Comparison of ENCODE assay signal across 7 cellular contexts in genomic region chr3:115692887-115693524, GRCh38.
DNase-seq lines count a peak whose midpoint lies in the region; ATAC-seq, FAIRE-seq and TF ChIP-seq lines count a peak whose summit lies in the region.

No MANE protein-coding gene starts in this region.

- H3K27me3 Mint-ChIP-seq in activated naive CD8-positive, alpha-beta T cell treated with anti-CD3 and anti-CD28 coated beads, Interleukin-2, amount 10 ng/mL, durations not matched to agents 7 days and 5 days, result no peaks in the 10 kb centered on the region

- no peak overlapping the region for H3K27ac Mint-ChIP-seq in activated naive CD8-positive, alpha-beta T cell treated with anti-CD3 and anti-CD28 coated beads, Interleukin-2, amount 10 ng/mL, durations not matched to agents 7 days and 5 days

- peak; percentile 95 for ATAC-seq in HG02623 (IDR thresholded peaks at IDR 0.05; ENCODE audit: unreplicated experiment)
- peak; percentile 72 for ATAC-seq in activated naive CD8-positive, alpha-beta T cell treated with anti-CD3 and anti-CD28 coated beads, Interleukin-2, amount 10 ng/mL, durations not matched to agents 7 days and 5 days (ENCODE audit: low read depth)
- ATAC-seq in left cardiac atrium, result peak; percentile 96 to 97

- H3K36me3 Mint-ChIP-seq in activated naive CD8-positive, alpha-beta T cell treated with anti-CD3 and anti-CD28 coated beads, Interleukin-2, amount 10 ng/mL, durations not matched to agents 7 days and 5 days, result no peaks in the 10 kb centered on the region

- TF ChIP-seq POLR2A in GM12891 (IDR thresholded peaks at IDR 0.05; ENCODE audit: low read depth, low read length), result no peak

- H3K9me3 Mint-ChIP-seq in activated naive CD8-positive, alpha-beta T cell treated with anti-CD3 and anti-CD28 coated beads, Interleukin-2, amount 10 ng/mL, durations not matched to agents 7 days and 5 days, result no peaks in the 10 kb centered on the region

- peak; percentile 20 for DNase-seq in GM12891 (ENCODE audit: insufficient read length, low spot score)
- DNase-seq in NCI-H1092 (lab: John Stamatoyannopoulos, UW), result peak; percentile 75
- peak; percentile 43 for DNase-seq in SKM-1 treated with dmso at 0.1 percent for 144 hours (lab: John Stamatoyannopoulos, UW; ENCODE audit: unreplicated experiment)
- DNase-seq in activated naive CD8-positive, alpha-beta T cell treated with anti-CD3 and anti-CD28 coated beads, Interleukin-2, amount 10 ng/mL, durations not matched to agents 7 days and 5 days, result peak; percentile 39
- DNase-seq in left cardiac atrium, result peak; percentile 73
- peak; percentile 90 for DNase-seq in retina

- no peak overlapping the region for H3K4me3 Mint-ChIP-seq in activated naive CD8-positive, alpha-beta T cell treated with anti-CD3 and anti-CD28 coated beads, Interleukin-2, amount 10 ng/mL, durations not matched to agents 7 days and 5 days

- intact Hi-C loops in left cardiac atrium (cut with DNase I), result loop anchor here (1.0 to 10.0 kb wide), 6 partner anchors 92 to 601 kb away; no protein-coding TSS in a partner anchor

- peaks cover 3% of the 10 kb centered on the region for H3K4me1 Mint-ChIP-seq in activated naive CD8-positive, alpha-beta T cell treated with anti-CD3 and anti-CD28 coated beads, Interleukin-2, amount 10 ng/mL, durations not matched to agents 7 days and 5 days

- peak; percentile 91 for FAIRE-seq in GM12891 (lab: Jason Lieb, UNC)

- POLR2A ChIA-PET in activated naive CD8-positive, alpha-beta T cell treated with anti-CD3 and anti-CD28 coated beads, Interleukin-2, amount 10 ng/mL, durations not matched to agents 7 days and 5 days (lab: Charles Lee), result interaction anchor here (0.6 to 1.4 kb wide), 2 partner anchors 91 to 185 kb away, joined by 3 to 4 read pairs; no protein-coding TSS in a partner anchor

TF ChIP-seq in GM12891, 5 proteins besides CTCF, POLR2A, EP300 and RAD21:
- TF ChIP-seq TAF1 (IDR thresholded peaks at IDR 0.05; ENCODE audit: low read depth, low read length) (no peak), POLR2AphosphoS5 (IDR thresholded peaks at IDR 0.05; ENCODE audit: low read depth, low read length) (no peak), SPI1 (IDR thresholded peaks at IDR 0.05; ENCODE audit: low read depth, low read length) (no peak), PAX5 (IDR thresholded peaks at IDR 0.05; ENCODE audit: insufficient read depth, low read length, severe bottlenecking) (no peak), POU2F2 (IDR thresholded peaks at IDR 0.05; ENCODE audit: low read depth, low read length) (no peak)

Comparison
In these comparisons a context has a peak if more than half of its experiments do, and no peak if none do; other contexts are left out.
1. Peak in every context shown above with its lines: DNase-seq and ATAC-seq.
2. DNase-seq: peak in every context shown above with its lines; median percentile 90 in retina; 75 in NCI-H1092; 73 in left cardiac atrium; 43 in SKM-1 treated with dmso at 0.1 percent for 144 hours; 39 in activated naive CD8-positive, alpha-beta T cell treated with anti-CD3 and anti-CD28 coated beads, Interleukin-2, amount 10 ng/mL, durations not matched to agents 7 days and 5 days; 20 in GM12891.